21 cellular contexts compared by ENCODE assay signal in the genomic region with DNA sequence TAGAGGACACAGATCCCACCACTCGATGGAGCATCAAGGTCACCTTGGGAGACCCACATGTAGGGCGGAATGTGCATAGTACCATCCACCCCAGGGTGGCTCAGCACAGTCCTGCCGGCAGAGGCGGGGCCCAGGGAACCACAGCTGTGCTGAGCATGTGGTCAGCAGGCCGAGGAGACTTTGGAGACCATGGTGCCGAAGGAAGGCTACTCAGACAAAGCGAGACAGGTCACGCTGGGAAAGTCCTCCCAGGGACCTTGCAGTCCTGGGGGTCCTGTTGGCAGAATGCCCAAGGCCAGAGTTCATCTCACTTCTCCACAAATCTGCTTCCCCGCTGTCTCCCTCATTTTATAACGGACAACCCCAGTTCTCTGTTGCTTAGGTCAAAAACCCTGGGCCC. TPM values are rescaled to one million over a fixed set of nuclear protein-coding genes. Genes with fewer than 3 reads are reported as not detected.
DNase-seq lines count a peak whose midpoint lies in the region; ATAC-seq, FAIRE-seq and TF ChIP-seq lines count a peak whose summit lies in the region.
"Had no signal": no experiment of that assay in that cellular context is flagged by ENCODE, and none has a peak within 500 bp of the region (broad histone marks: within the 10 kb centered on the region; RNA-seq: fewer than 3 reads in every experiment).

No MANE protein-coding gene starts in this region.

- no peak for TF ChIP-seq POLR2A in K562 (conservative IDR thresholded peaks at IDR 0.05)

- peak; percentile 49; the same call in 1 of the 3 replicates for ATAC-seq in K562
- no peak for ATAC-seq in mucosa of descending colon
- ATAC-seq in HG02759 (IDR thresholded peaks at IDR 0.05; ENCODE audit: unreplicated experiment): no peak

- H3K4me3 Mint-ChIP-seq in activated naive CD4-positive, alpha-beta T cell treated with anti-CD3 and anti-CD28 coated beads, Interleukin-2, amount 10 ng/mL, durations not matched to agents 7 days and 5 days: no peak overlapping the region
- H3K4me3 Mint-ChIP-seq: CD8-positive, alpha-beta memory T cell had no signal

- peak; percentile 11 for DNase-seq in activated naive CD4-positive, alpha-beta T cell treated with anti-CD3 and anti-CD28 coated beads, Interleukin-2, amount 10 ng/mL, durations not matched to agents 7 days and 5 days
- no peak for DNase-seq in activated naive CD4-positive, alpha-beta T cell treated with Interleukin-2 at 50 U/mL for 16 hours
- DNase-seq in K562 (ENCODE audit: extremely low read depth in 1 of 4, low spot score in 3 of 4): no peak
- DNase-seq in mucosa of descending colon: peak in 2 of 3 donors; percentile 7 to 15
- DNase-seq in tibial artery: peak; percentile 5 to 35
- DNase-seq in HK-2 (ENCODE audit: unreplicated experiment): no peak
- DNase-seq in activated gamma-delta T cell treated with Interleukin-2 at 50 U/mL for 16 hours: no peak
- DNase-seq: DMS79 treated with DMSO at 0.1 percent for 48 hours, GM23248, NCI-H1092, NCI-H146, NCI-H2081 treated with DMSO at 0.1 percent for 48 hours, NCI-H510A, NCI-H774 had no signal

- TF ChIP-seq RAD21 in K562 (CRISPR knock-in tag; conservative IDR thresholded peaks at IDR 0.05 in 1 of 2, IDR thresholded peaks at IDR 0.05 in 1 of 2): no peak

- no peaks in the 10 kb centered on the region for H4K20me1 ChIP-seq in K562 (replicated peaks; ENCODE audit: control insufficient read depth, insufficient read depth, low read length)
- H4K20me1 ChIP-seq: BLaER1 had no signal

- POLR2A ChIA-PET in K562 (lab: Yijun Ruan, JAX): no interaction called here

- no peak overlapping the region for H3K27ac Mint-ChIP-seq in activated naive CD4-positive, alpha-beta T cell treated with anti-CD3 and anti-CD28 coated beads, Interleukin-2, amount 10 ng/mL, durations not matched to agents 7 days and 5 days
- H3K27ac Mint-ChIP-seq: CD8-positive, alpha-beta memory T cell had no signal

- H3K4me1 ChIP-seq in K562 (replicated peaks in 1 of 2; ENCODE audit: control insufficient read depth in 2 of 2, insufficient read depth in 2 of 2, low read length in 2 of 2): peaks cover 0 to 5% of the 10 kb centered on the region in 2 experiments; a peak in 1 of 5 replicates
- H3K4me1 ChIP-seq in mucosa of descending colon (ENCODE audit: low read depth): no peaks in the 10 kb centered on the region
- H3K4me1 ChIP-seq in tibial artery: no peaks in the 10 kb centered on the region
- H3K4me1 ChIP-seq: BLaER1 had no signal

- peaks cover 36% of the 10 kb centered on the region for H3K27me3 Mint-ChIP-seq in activated naive CD4-positive, alpha-beta T cell treated with anti-CD3 and anti-CD28 coated beads, Interleukin-2, amount 10 ng/mL, durations not matched to agents 7 days and 5 days

- H3K27me3 ChIP-seq in K562 (ENCODE audit: control insufficient read depth in 2 of 2, insufficient read depth in 2 of 2, low read length in 2 of 2): peaks cover 17 to 41% of the 10 kb centered on the region in 2 experiments
- peaks cover 0 to 21% of the 10 kb centered on the region in 2 donors for H3K27me3 ChIP-seq in tibial artery
- H3K27me3 ChIP-seq: BLaER1 had no signal

- H2AFZ ChIP-seq in K562 (ENCODE audit: low read depth, low read length): no peak overlapping the region
- H2AFZ ChIP-seq: GM23248 had no signal

- H3K9me3 ChIP-seq in K562 (replicated peaks; ENCODE audit: control insufficient read depth, insufficient read depth, low read depth, low read length) (no peaks in the 10 kb centered on the region), mucosa of descending colon (no peaks in the 10 kb centered on the region), tibial artery (peaks cover 0 to 9% (median 0%) of the 10 kb centered on the region in 3 donors)

- BruUV-seq in K562 (replicated peaks; lab: Mats Ljungman, UMichigan): no TSS peak

- FAIRE-seq in K562 (lab: Jason Lieb, UNC): no peak

- peak overlapping the region in 1 of 2 experiments; percentile 48; a peak in 2 of 4 replicates for H3K9ac ChIP-seq in K562 (ENCODE audit: insufficient read depth in 1 of 2, low read depth in 2 of 2, low read length in 2 of 2)
- H3K9ac ChIP-seq: BLaER1, GM23248 had no signal

- H3K9me1 ChIP-seq in K562 (ENCODE audit: control insufficient read depth, insufficient read depth, low read length): no peaks in the 10 kb centered on the region

- no peak for TF ChIP-seq EP300 in K562 (IDR thresholded peaks at IDR 0.05; ENCODE audit: low read length)

- no peaks in the 10 kb centered on the region for H3K4me1 Mint-ChIP-seq in activated naive CD4-positive, alpha-beta T cell treated with anti-CD3 and anti-CD28 coated beads, Interleukin-2, amount 10 ng/mL, durations not matched to agents 7 days and 5 days
- H3K4me1 Mint-ChIP-seq: CD8-positive, alpha-beta memory T cell had no signal

- intact Hi-C loops in K562 (cut with micrococcal nuclease) (no loop called here), mucosa of descending colon (cut with DNase I, micrococcal nuclease) (no loop called here), tibial artery (cut with DNase I; ENCODE audit: low total_unique reads) (no loop called here)

- H3K27ac ChIP-seq in K562 (ENCODE audit: extremely low read depth, low read depth, low read length) (no peak overlapping the region), tibial artery (no peak overlapping the region)
- H3K27ac ChIP-seq: BLaER1, GM23248, RWPE1 had no signal

- TF ChIP-seq CTCF in K562 (IDR thresholded peaks at IDR 0.05 in 2 of 3, conservative IDR thresholded peaks at IDR 0.05 in 1 of 3; ENCODE audit: insufficient read depth in 2 of 3, low read depth in 1 of 3, low read length in 3 of 3) (no peak), mucosa of descending colon (IDR thresholded peaks at IDR 0.05) (no peak), tibial artery (IDR thresholded peaks at IDR 0.05) (no peak)

- H3K4me2 ChIP-seq in K562 (ENCODE audit: insufficient read depth, low read length): no peak overlapping the region
- H3K4me2 ChIP-seq: BLaER1 had no signal

- CTCF ChIA-PET in activated naive CD4-positive, alpha-beta T cell treated with anti-CD3 and anti-CD28 coated beads, Interleukin-2, amount 10 ng/mL, durations not matched to agents 7 days and 5 days (lab: Charles Lee): no interaction called here
- CTCF ChIA-PET in K562 (lab: Yijun Ruan, JAX; ENCODE audit: low intra/inter-chr PET ratio): no interaction called here

- H3K36me3 ChIP-seq in K562 (ENCODE audit: control insufficient read depth, insufficient read depth, low read length) (no peaks in the 10 kb centered on the region), mucosa of descending colon (ENCODE audit: low read depth) (no peaks in the 10 kb centered on the region), tibial artery (no peaks in the 10 kb centered on the region)
- H3K36me3 ChIP-seq: BLaER1 had no signal

- 3% methylated on average over 10 of the region's 10 CpGs for WGBS in K562 (ENCODE audit: insufficient coverage, low coverage, missing lambda C conversion rate)

- in situ Hi-C loops in K562 (cut with MboI): no loop called here

- no peaks in the 10 kb centered on the region for H3K36me3 Mint-ChIP-seq in activated naive CD4-positive, alpha-beta T cell treated with anti-CD3 and anti-CD28 coated beads, Interleukin-2, amount 10 ng/mL, durations not matched to agents 7 days and 5 days

- H3K9me3 Mint-ChIP-seq in activated naive CD4-positive, alpha-beta T cell treated with anti-CD3 and anti-CD28 coated beads, Interleukin-2, amount 10 ng/mL, durations not matched to agents 7 days and 5 days: no peaks in the 10 kb centered on the region
- H3K9me3 Mint-ChIP-seq: CD8-positive, alpha-beta memory T cell had no signal

- no peak overlapping the region for H3K4me3 ChIP-seq in K562
- no peak overlapping the region for H3K4me3 ChIP-seq in mucosa of descending colon
- no peak overlapping the region for H3K4me3 ChIP-seq in tibial artery
- H3K4me3 ChIP-seq: BLaER1, GM23248 had no signal

- H3K79me2 ChIP-seq in K562 (ENCODE audit: control insufficient read depth, insufficient read depth, low read length): no peaks in the 10 kb centered on the region

RNA-seq across cellular contexts. Expression of gene WNT3A, which starts 22.5 kb away (rescaled TPM):
- total RNA-seq in K562 (2011; cell fraction: chromatin; rRNA removed; ENCODE audit: low replicate concordance): not detected in 2 replicates
- total RNA-seq in K562 (2011; cell fraction: nucleolus; rRNA removed): not detected in 2 replicates
- total RNA-seq in K562 (2011; cell fraction: nucleoplasm; rRNA removed): not detected in 2 replicates
- total RNA-seq in K562 (2014; rRNA removed) (not detected in 2 replicates), K562 (2014; rRNA removed; fragmentation: Illumina TruSeq; extraction: Trizol) (not detected in 2 replicates), K562 (2015; rRNA removed; fragmentation: Illumina TruSeq; extraction: Trizol) (not detected in 2 replicates), K562 (2021) (not detected in 2 replicates), mucosa of descending colon (not detected)
- polyA plus RNA-seq in K562 (2011; rRNA removed) (not detected in 2 replicates), K562 (2014; fragmentation: Illumina TruSeq; extraction: Trizol) (not detected in 2 replicates), K562 (2014; fragmentation: Nextera tagmentation; extraction: Ambion mirVana) (not detected), K562 (2014; rRNA removed) (not detected in 2 replicates)
- not detected in 2 replicates for polyA plus RNA-seq in K562 (2011; cell fraction: cytosol; rRNA removed)
- not detected in 2 replicates for polyA plus RNA-seq in K562 (2011; cell fraction: nucleus; rRNA removed)
- not detected in 2 replicates for polyA plus RNA-seq in K562 (2012)
- polyA minus RNA-seq in K562 (2011; rRNA and poly(A)+ RNA removed): not detected in 2 replicates
- polyA minus RNA-seq in K562 (2011; cell fraction: cytosol; rRNA and poly(A)+ RNA removed): not detected in 2 replicates
- not detected in 2 replicates for polyA minus RNA-seq in K562 (2011; cell fraction: nucleus; rRNA and poly(A)+ RNA removed)
- total RNA-seq: A172; CD8-positive, alpha-beta memory T cell; G401; GM23248; MCF 10A had no signal
- polyA plus RNA-seq: CD8-positive, alpha-beta memory T cell; GM23248 had no signal

RNA-seq across cellular contexts. Expression of gene ARF1, which starts 53.2 kb away (rescaled TPM):
- 99.7 and 210 TPM in 2 replicates for total RNA-seq in K562 (2011; cell fraction: chromatin; rRNA removed; ENCODE audit: low replicate concordance)
- total RNA-seq in K562 (2011; cell fraction: nucleolus; rRNA removed): 245 and 251 TPM in 2 replicates
- total RNA-seq in K562 (2011; cell fraction: nucleoplasm; rRNA removed): 187 and 199 TPM in 2 replicates
- total RNA-seq in K562 (2014; rRNA removed) (325 and 442 TPM in 2 replicates), K562 (2014; rRNA removed; fragmentation: Illumina TruSeq; extraction: Trizol) (120 and 140 TPM in 2 replicates), K562 (2015; rRNA removed; fragmentation: Illumina TruSeq; extraction: Trizol) (192 and 198 TPM in 2 replicates), K562 (2021) (472 and 483 TPM in 2 replicates), mucosa of descending colon (100 to 1,000 TPM; 339 to 490 (median 479) TPM)
- polyA plus RNA-seq in K562 (2011; rRNA removed) (351 and 621 TPM in 2 replicates), K562 (2014; fragmentation: Illumina TruSeq; extraction: Trizol) (593 and 811 TPM in 2 replicates), K562 (2014; fragmentation: Nextera tagmentation; extraction: Ambion mirVana) (100 to 1,000 TPM in 1 of 2 experiments, 10 to 100 TPM in 1; 69.8 to 232 TPM), K562 (2014; rRNA removed) (435 and 476 TPM in 2 replicates)
- 776 and 1,036 TPM in 2 replicates for polyA plus RNA-seq in K562 (2011; cell fraction: cytosol; rRNA removed)
- 257 and 274 TPM in 2 replicates for polyA plus RNA-seq in K562 (2011; cell fraction: nucleus; rRNA removed)
- 485 and 750 TPM in 2 replicates for polyA plus RNA-seq in K562 (2012)
- 408 and 480 TPM in 2 replicates for polyA minus RNA-seq in K562 (2011; rRNA and poly(A)+ RNA removed)
- 429 and 660 TPM in 2 replicates for polyA minus RNA-seq in K562 (2011; cell fraction: cytosol; rRNA and poly(A)+ RNA removed)
- 68.0 and 128 TPM in 2 replicates for polyA minus RNA-seq in K562 (2011; cell fraction: nucleus; rRNA and poly(A)+ RNA removed)

Comparison
In these comparisons a context has a peak if more than half of its experiments do, and no peak if none do; other contexts are left out.
1. DNase-seq: peak in activated naive CD4-positive, alpha-beta T cell treated with anti-CD3 and anti-CD28 coated beads, Interleukin-2, amount 10 ng/mL, durations not matched to agents 7 days and 5 days (single experiment), mucosa of descending colon (2 of 3) and tibial artery (2 of 2); none in activated naive CD4-positive, alpha-beta T cell treated with Interleukin-2 at 50 U/mL for 16 hours (single experiment), K562 (0 of 4), HK-2 (single experiment) and activated gamma-delta T cell treated with Interleukin-2 at 50 U/mL for 16 hours (single experiment).